Comparison of ENCODE assay signal across 18 cellular contexts in the genomic region with DNA sequence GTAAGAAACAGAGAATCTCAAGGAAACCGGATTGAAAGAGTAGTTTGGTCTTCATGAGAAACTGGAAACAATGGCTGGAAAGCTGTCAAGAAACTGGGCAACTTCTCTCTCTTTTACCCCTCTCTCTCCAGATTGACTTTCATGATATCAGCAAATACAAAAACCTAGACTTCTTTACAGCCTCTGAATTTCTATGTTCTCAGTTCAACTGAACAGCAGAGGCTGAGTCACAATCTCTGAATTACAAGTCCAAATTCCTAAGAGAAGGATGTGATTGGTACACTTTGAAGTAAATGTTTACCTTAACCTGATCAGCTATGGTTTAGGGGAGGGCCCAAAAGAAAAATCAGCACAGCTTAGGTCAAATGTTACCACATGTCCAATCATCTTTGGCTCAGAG.
"Had no signal": no experiment of that assay in that cellular context is flagged by ENCODE, and none has a peak within 500 bp of the region (broad histone marks: within the 10 kb centered on the region; RNA-seq: fewer than 3 reads in every experiment).

No MANE protein-coding gene starts in this region.

- H3K36me3 Mint-ChIP-seq: activated naive CD8-positive, alpha-beta T cell treated with anti-CD3 and anti-CD28 coated beads for 36 hours; memory B cell; natural killer cell; type B pancreatic cell had no signal

- H3K9me3 Mint-ChIP-seq: activated CD4-positive, alpha-beta T cell treated with anti-CD3 and anti-CD28 coated beads, Interleukin-2, amount 10 ng/mL, durations not matched to agents 24 days and 14 days; activated naive CD8-positive, alpha-beta T cell treated with anti-CD3 and anti-CD28 coated beads for 36 hours; activated T-cell treated with anti-CD3 and anti-CD28 coated beads, Interleukin-2, amount 50 U/mL, for 72 hours; memory B cell; stimulated activated naive CD8-positive, alpha-beta T cell treated with anti-CD3 and anti-CD28 coated beads, Interleukin-15, amount 100 ng/mL, for 72 hours had no signal

- H3K4me3 Mint-ChIP-seq: activated CD4-positive, alpha-beta T cell treated with anti-CD3 and anti-CD28 coated beads, Interleukin-2, amount 10 ng/mL, durations not matched to agents 24 days and 14 days; activated naive CD8-positive, alpha-beta T cell treated with anti-CD3 and anti-CD28 coated beads for 36 hours; activated T-cell treated with anti-CD3 and anti-CD28 coated beads, Interleukin-2, amount 50 U/mL, for 72 hours; memory B cell; natural killer cell; stimulated activated naive CD8-positive, alpha-beta T cell treated with anti-CD3 and anti-CD28 coated beads, Interleukin-15, amount 100 ng/mL, for 72 hours; type B pancreatic cell had no signal

- FAIRE-seq: endometrium had no signal

- H3K36me3 ChIP-seq: left ventricle myocardium inferior, spleen had no signal

- DNase-seq: activated CD4-positive, alpha-beta T cell treated with anti-CD3 and anti-CD28 coated beads, Interleukin-2, amount 10 ng/mL, durations not matched to agents 24 days and 14 days; activated CD4-positive, CD25-positive, alpha-beta regulatory T cell; activated CD8-positive, alpha-beta memory T cell treated with anti-CD3 and anti-CD28 coated beads, Interleukin-2, amount 50 U/mL, for 48 hours; activated gamma-delta T cell; activated naive CD8-positive, alpha-beta T cell treated with anti-CD3 and anti-CD28 coated beads for 36 hours; activated T-cell treated with anti-CD3 and anti-CD28 coated beads, Interleukin-2, amount 50 U/mL, for 72 hours; dorsolateral prefrontal cortex; left ventricle myocardium inferior; natural killer cell; nucleus accumbens; posterior cingulate gyrus; spleen; stimulated activated naive CD8-positive, alpha-beta T cell treated with anti-CD3 and anti-CD28 coated beads, Interleukin-15, amount 100 ng/mL, for 72 hours; SW 1271 had no signal

- H3K4me1 Mint-ChIP-seq: activated CD4-positive, alpha-beta T cell treated with anti-CD3 and anti-CD28 coated beads, Interleukin-2, amount 10 ng/mL, durations not matched to agents 24 days and 14 days; activated naive CD8-positive, alpha-beta T cell treated with anti-CD3 and anti-CD28 coated beads for 36 hours; memory B cell; natural killer cell; stimulated activated naive CD8-positive, alpha-beta T cell treated with anti-CD3 and anti-CD28 coated beads, Interleukin-15, amount 100 ng/mL, for 72 hours had no signal

- H3K27ac ChIP-seq: dorsolateral prefrontal cortex, left ventricle myocardium inferior, spleen had no signal

- H3K27ac Mint-ChIP-seq: activated CD4-positive, alpha-beta T cell treated with anti-CD3 and anti-CD28 coated beads, Interleukin-2, amount 10 ng/mL, durations not matched to agents 24 days and 14 days; activated naive CD8-positive, alpha-beta T cell treated with anti-CD3 and anti-CD28 coated beads for 36 hours; activated T-cell treated with anti-CD3 and anti-CD28 coated beads, Interleukin-2, amount 50 U/mL, for 72 hours; memory B cell; natural killer cell; stimulated activated naive CD8-positive, alpha-beta T cell treated with anti-CD3 and anti-CD28 coated beads, Interleukin-15, amount 100 ng/mL, for 72 hours; type B pancreatic cell had no signal

- ATAC-seq: activated T-cell treated with anti-CD3 and anti-CD28 coated beads, Interleukin-2, amount 50 U/mL, for 72 hours; natural killer cell; sciatic nerve; stimulated activated naive CD8-positive, alpha-beta T cell treated with anti-CD3 and anti-CD28 coated beads, Interleukin-15, amount 100 ng/mL, for 72 hours had no signal

- H3K9me3 ChIP-seq: left ventricle myocardium inferior, spleen had no signal

- H3K4me3 ChIP-seq: dorsolateral prefrontal cortex, left ventricle myocardium inferior, spleen had no signal

- H3K4me1 ChIP-seq: left ventricle myocardium inferior, spleen had no signal

- H3K27me3 ChIP-seq: spleen had no signal

- H3K27me3 Mint-ChIP-seq: activated CD4-positive, alpha-beta T cell treated with anti-CD3 and anti-CD28 coated beads, Interleukin-2, amount 10 ng/mL, durations not matched to agents 24 days and 14 days; activated naive CD8-positive, alpha-beta T cell treated with anti-CD3 and anti-CD28 coated beads for 36 hours; memory B cell; stimulated activated naive CD8-positive, alpha-beta T cell treated with anti-CD3 and anti-CD28 coated beads, Interleukin-15, amount 100 ng/mL, for 72 hours; type B pancreatic cell had no signal
